In genomic region chrX:670596-670995, GRCh38 we compare ENCODE assay signal across 18 cellular contexts. TPM values are rescaled to one million over a fixed set of nuclear protein-coding genes. Genes with fewer than 3 reads are reported as not detected.
DNase-seq lines count a peak whose midpoint lies in the region; ATAC-seq, FAIRE-seq and TF ChIP-seq lines count a peak whose summit lies in the region.
"Had no signal": no experiment of that assay in that cellular context is flagged by ENCODE, and none has a peak within 500 bp of the region (broad histone marks: within the 10 kb centered on the region; RNA-seq: fewer than 3 reads in every experiment).

No MANE protein-coding gene starts in this region.

- no peaks in the 10 kb centered on the region for H3K36me3 Mint-ChIP-seq in endodermal cell (ENCODE audit: low read depth)
- peaks cover 3% of the 10 kb centered on the region for H3K36me3 Mint-ChIP-seq in neural crest cell (ENCODE audit: low read depth)
- H3K36me3 Mint-ChIP-seq: CD4-positive, alpha-beta memory T cell had no signal

- H3K27ac Mint-ChIP-seq in endodermal cell (no peak overlapping the region), neural crest cell (ENCODE audit: unreplicated experiment) (no peak overlapping the region)
- H3K27ac Mint-ChIP-seq: HFFc6 had no signal

- no peak overlapping the region for H3K9ac ChIP-seq in endodermal cell (ENCODE audit: extremely low read depth, low read length, poor library complexity, severe bottlenecking)

- no peaks in the 10 kb centered on the region for H3K4me1 ChIP-seq in endodermal cell (ENCODE audit: control insufficient read depth, insufficient read depth, low read length)
- H3K4me1 ChIP-seq: BE2C had no signal

- H3K27me3 Mint-ChIP-seq in endodermal cell (ENCODE audit: insufficient read depth): peaks cover 13% of the 10 kb centered on the region
- peaks cover 19% of the 10 kb centered on the region for H3K27me3 Mint-ChIP-seq in neural crest cell (ENCODE audit: low read depth)

- TF ChIP-seq CTCF in endodermal cell (conservative IDR thresholded peaks at IDR 0.05): no peak
- no peak for TF ChIP-seq CTCF in neural crest cell (conservative IDR thresholded peaks at IDR 0.05)

- DNase-seq in NOMO-1 treated with DMSO at 0.1 percent for 48 hours (lab: John Stamatoyannopoulos, UW; ENCODE audit: unreplicated experiment): peak; percentile 36
- DNase-seq in endodermal cell: peak; percentile 56
- no peak for DNase-seq in neural crest cell (ENCODE audit: low read depth, low spot score)
- DNase-seq in HTR-8/SVneo (ENCODE audit: insufficient read length, low spot score): no peak
- DNase-seq: BE2C; CD4-positive, alpha-beta memory T cell; DMS79; HCEC 1CT; HFFc6 had no signal

- H3K9me3 Mint-ChIP-seq in endodermal cell (peaks cover 4% of the 10 kb centered on the region), neural crest cell (peaks cover under 1% of the 10 kb centered on the region)
- H3K9me3 Mint-ChIP-seq: HFFc6 had no signal

- H3K4me3 Mint-ChIP-seq in endodermal cell (no peak overlapping the region), neural crest cell (peak overlapping the region; percentile 45)
- H3K4me3 Mint-ChIP-seq: CD4-positive, alpha-beta memory T cell; HFFc6 had no signal

- no peaks in the 10 kb centered on the region for H3K36me3 ChIP-seq in endodermal cell (ENCODE audit: control insufficient read depth, insufficient read depth, low read length)
- H3K36me3 ChIP-seq: BE2C had no signal

- H3K4me3 ChIP-seq in endodermal cell (ENCODE audit: low read length): no peak overlapping the region
- H3K4me3 ChIP-seq: A549, GM12878 had no signal

- 68 to 75% methylated on average over 2 to 11 of the region's 13 CpGs for WGBS in endodermal cell (ENCODE audit: insufficient coverage in 1 of 2, insufficient read length in 1 of 2), 2 experiments

- ATAC-seq in HG02884 (IDR thresholded peaks at IDR 0.05; ENCODE audit: unreplicated experiment) (no peak), HG02852 (IDR thresholded peaks at IDR 0.05; ENCODE audit: unreplicated experiment) (no peak)
- ATAC-seq: A549, GM12878 had no signal

- no peaks in the 10 kb centered on the region for H3K27me3 ChIP-seq in endodermal cell (ENCODE audit: control insufficient read depth, insufficient read depth, low read length, poor library complexity, severe bottlenecking)
- H3K27me3 ChIP-seq: BE2C had no signal

- no peaks in the 10 kb centered on the region for H3K9me3 ChIP-seq in endodermal cell (ENCODE audit: control insufficient read depth, low read length)
- H3K9me3 ChIP-seq: BE2C had no signal

- peaks cover under 1% of the 10 kb centered on the region for H3K4me1 Mint-ChIP-seq in endodermal cell
- peaks cover 31% of the 10 kb centered on the region for H3K4me1 Mint-ChIP-seq in neural crest cell
- H3K4me1 Mint-ChIP-seq: CD4-positive, alpha-beta memory T cell had no signal

- H3K27ac ChIP-seq in endodermal cell (ENCODE audit: low read depth, low read length): no peak overlapping the region
- H3K27ac ChIP-seq: A549, C4-2B, HL-60 had no signal

- no peak for FAIRE-seq in HTR-8/SVneo (lab: Jason Lieb, UNC)
- FAIRE-seq: A549, GM12878, GM18507 had no signal

RNA-seq across cellular contexts. Expression of gene SHOX, which starts 40.0 kb away (rescaled TPM):
- not detected for total RNA-seq in endodermal cell
- 0.14 TPM for polyA plus RNA-seq in endodermal cell (2013, experiment 1 of 2)
- polyA plus RNA-seq in endodermal cell (2013, experiment 2 of 2): 0.37 TPM
- total RNA-seq in neural crest cell: 0.14 and 0.16 TPM in 2 replicates
- total RNA-seq: CD4-positive, alpha-beta memory T cell; G401; GM12878 had no signal
- polyA plus RNA-seq: A549; AG04450; CD4-positive, alpha-beta memory T cell had no signal

Comparison
In these comparisons a context has a peak if more than half of its experiments do, and no peak if none do; other contexts are left out.
1. DNase-seq: peak in NOMO-1 treated with DMSO at 0.1 percent for 48 hours (single experiment) and endodermal cell (single experiment); none in neural crest cell (single experiment) and HTR-8/SVneo (single experiment).